Comparison of ENCODE assay signal across 8 cellular contexts in the genomic region with DNA sequence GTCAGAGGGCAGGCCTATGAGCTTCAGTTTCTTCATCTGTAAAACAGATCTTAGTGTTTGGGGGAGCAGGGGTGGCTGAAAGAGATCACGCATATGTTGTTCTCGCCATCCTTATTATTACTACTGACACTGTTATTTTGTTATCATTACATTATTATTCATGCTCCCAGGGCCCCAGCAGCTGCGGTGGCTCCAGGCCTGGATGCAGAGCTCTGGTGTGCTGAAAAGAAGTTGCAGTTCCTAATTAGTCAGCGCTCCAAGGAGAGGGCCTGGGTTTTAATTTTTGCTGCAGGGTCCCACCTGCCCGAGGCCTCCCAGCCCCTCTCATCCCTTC. TPM values are rescaled to one million over a fixed set of nuclear protein-coding genes. Genes with fewer than 3 reads are reported as not detected.
DNase-seq lines count a peak whose midpoint lies in the region; ATAC-seq and TF ChIP-seq lines count a peak whose summit lies in the region.

No MANE protein-coding gene starts in this region.

- no peaks in the 10 kb centered on the region for H3K27me3 Mint-ChIP-seq in naive thymus-derived CD8-positive, alpha-beta T cell
- no peaks in the 10 kb centered on the region for H3K27me3 Mint-ChIP-seq in nephron progenitor cell (ENCODE audit: low read depth, poor library complexity)

- in situ Hi-C loops in mammary epithelial cell (cut with MboI; ENCODE audit: low sequenced_read_pairs in 2 of 2), result no loop called here

- H2AFZ ChIP-seq in Karpas-422 (ENCODE audit: low read length) (no peak overlapping the region), mammary epithelial cell (ENCODE audit: low read depth, low read length) (peak overlapping the region; percentile 94)

- CTCF ChIA-PET in BJ (lab: Yijun Ruan, JAX), result interaction anchor here (1.2 to 2.6 kb wide), 4 partner anchors 22 to 98 kb away, joined by 3 to 13 read pairs (median 5); no protein-coding TSS in a partner anchor
- CTCF ChIA-PET in mammary epithelial cell (lab: Charles Lee; ENCODE audit: low non-redundant PET), result no interaction called here

- no peak overlapping the region for H3K27ac ChIP-seq in Karpas-422 (ENCODE audit: low read length)
- H3K27ac ChIP-seq in mammary epithelial cell (ENCODE audit: insufficient read depth, low read depth, low read length), result peak overlapping the region; percentile 85

- H3K4me3 Mint-ChIP-seq in naive thymus-derived CD8-positive, alpha-beta T cell, result peak overlapping the region; percentile 58 to 85 (median 76)
- no peak overlapping the region for H3K4me3 Mint-ChIP-seq in nephron progenitor cell

- H3K4me2 ChIP-seq in Karpas-422 (ENCODE audit: low read depth, low read length, poor library complexity, severe bottlenecking) (peak overlapping the region; percentile 70), mammary epithelial cell (ENCODE audit: insufficient read depth, low read depth, low read length) (peak overlapping the region; percentile 98)

- intact Hi-C loops in mammary epithelial cell (cut with micrococcal nuclease), result loop anchor here (1.0 kb wide), 2 partner anchors 14 to 23 kb away; no protein-coding TSS in a partner anchor

- H4K20me1 ChIP-seq in Karpas-422 (ENCODE audit: insufficient read depth, low read depth, low read length) (no peaks in the 10 kb centered on the region), mammary epithelial cell (ENCODE audit: insufficient read depth, low read length) (no peaks in the 10 kb centered on the region)

- H3K4me1 ChIP-seq in Karpas-422 (ENCODE audit: low read length), result peaks cover 44% of the 10 kb centered on the region
- peaks cover 57% of the 10 kb centered on the region for H3K4me1 ChIP-seq in mammary epithelial cell (ENCODE audit: insufficient read depth, low read length)

- dilution Hi-C loops in mammary epithelial cell (cut with HindIII; ENCODE audit: low sequenced_read_pairs), result no loop called here

- peaks cover 15 to 86% (median 51%) of the 10 kb centered on the region in 4 donors for H3K4me1 Mint-ChIP-seq in naive thymus-derived CD8-positive, alpha-beta T cell
- H3K4me1 Mint-ChIP-seq in nephron progenitor cell, result peaks cover 92% of the 10 kb centered on the region

- no peaks in the 10 kb centered on the region for H3K9me2 ChIP-seq in Karpas-422 (replicated peaks; ENCODE audit: insufficient read depth, low read length)

- H3K9me3 Mint-ChIP-seq in naive thymus-derived CD8-positive, alpha-beta T cell, result no peaks in the 10 kb centered on the region
- no peaks in the 10 kb centered on the region for H3K9me3 Mint-ChIP-seq in nephron progenitor cell

- H3K9ac ChIP-seq in Karpas-422 (ENCODE audit: low read length) (peak overlapping the region; percentile 62), mammary epithelial cell (ENCODE audit: insufficient read depth, low read length) (peak overlapping the region; percentile 73)

- peak overlapping the region in 8 of 10 donors; percentile 9 to 91 (median 46) for H3K27ac Mint-ChIP-seq in naive thymus-derived CD8-positive, alpha-beta T cell
- H3K27ac Mint-ChIP-seq in nephron progenitor cell, result no peak overlapping the region

- H3K4me3 ChIP-seq in BJ (ENCODE audit: low read depth, low read length) (peak overlapping the region; percentile 18), Karpas-422 (ENCODE audit: low read length) (peak overlapping the region; percentile 60; the same call in 1 of the 2 replicates), mammary epithelial cell (replicated peaks in 1 of 3; ENCODE audit: insufficient read depth in 1 of 3, low read depth in 2 of 3, low read length in 3 of 3) (peak overlapping the region in 2 of 3 experiments; percentile 1 to 33)

- peaks cover 5% of the 10 kb centered on the region for H3K36me3 ChIP-seq in BJ (ENCODE audit: control insufficient read depth, insufficient read depth, low read length)
- no peaks in the 10 kb centered on the region for H3K36me3 ChIP-seq in Karpas-422 (ENCODE audit: insufficient read depth, low read length)
- H3K36me3 ChIP-seq in mammary epithelial cell (ENCODE audit: insufficient read depth, low read length), result no peaks in the 10 kb centered on the region

- POLR2A ChIA-PET in BJ (lab: Charles Lee), result no interaction called here
- POLR2A ChIA-PET in naive thymus-derived CD8-positive, alpha-beta T cell (lab: Charles Lee), result interaction anchor here (0.9 to 1.8 kb wide), 7 partner anchors 10 to 107 kb away, joined by 3 to 6 read pairs (median 4); a partner anchor contains a TSS

- DNase-seq in BJ (ENCODE audit: low read depth) (no peak), Karpas-422 (no peak), mammary epithelial cell (no peak), NCI-H2227 (lab: John Stamatoyannopoulos, UW; ENCODE audit: unreplicated experiment) (no peak), nephron progenitor cell (no peak), NCI-H446 treated with DMSO at 0.1 percent for 48 hours (lab: John Stamatoyannopoulos, UW) (no peak)
- DNase-seq in naive thymus-derived CD8-positive, alpha-beta T cell, result no peak

- H3K79me2 ChIP-seq in Karpas-422 (ENCODE audit: low read length), result no peaks in the 10 kb centered on the region
- peaks cover 50% of the 10 kb centered on the region for H3K79me2 ChIP-seq in mammary epithelial cell (ENCODE audit: insufficient read depth, low read length)

- BruUV-seq in mammary epithelial cell (replicated peaks; lab: Mats Ljungman, UMichigan), result no TSS peak

- no peak for ATAC-seq in naive thymus-derived CD8-positive, alpha-beta T cell
- ATAC-seq in GM18873 (IDR thresholded peaks at IDR 0.05; ENCODE audit: low FRiP score, unreplicated experiment), result no peak

- no peaks in the 10 kb centered on the region for H3K9me3 ChIP-seq in Karpas-422 (ENCODE audit: low read length)
- no peaks in the 10 kb centered on the region for H3K9me3 ChIP-seq in mammary epithelial cell (replicated peaks; ENCODE audit: insufficient read depth, low read length)

- H3K27me3 ChIP-seq in BJ (ENCODE audit: control insufficient read depth, insufficient read depth, low read length), result no peaks in the 10 kb centered on the region
- H3K27me3 ChIP-seq in Karpas-422 (ENCODE audit: low read length), result no peaks in the 10 kb centered on the region; the same call in 1 of the 2 replicates
- H3K27me3 ChIP-seq in mammary epithelial cell (ENCODE audit: insufficient read depth, low read length), result no peaks in the 10 kb centered on the region

- H3K36me3 Mint-ChIP-seq in naive thymus-derived CD8-positive, alpha-beta T cell, result no peaks in the 10 kb centered on the region
- no peaks in the 10 kb centered on the region for H3K36me3 Mint-ChIP-seq in nephron progenitor cell (ENCODE audit: low read depth)

- TF ChIP-seq CTCF in BJ (IDR thresholded peaks at IDR 0.05; ENCODE audit: insufficient read depth, low read depth, low read length) (no peak), mammary epithelial cell (conservative IDR thresholded peaks at IDR 0.05 in 1 of 2, IDR thresholded peaks at IDR 0.05 in 1 of 2; ENCODE audit: extremely low read depth in 1 of 2, insufficient read depth in 1 of 2, low read depth in 1 of 2, low read length in 2 of 2) (no peak), nephron progenitor cell (IDR thresholded peaks at IDR 0.05) (no peak)

- 5% methylated on average over 4 of the region's 5 CpGs for WGBS in mammary epithelial cell (ENCODE audit: low coverage, missing lambda C conversion rate)

RNA-seq across cellular contexts. Expression of a gene that starts 19.5 kb away (rescaled TPM):
- polyA plus RNA-seq in BJ (2011; rRNA removed) (36.5 and 50.4 TPM in 2 replicates), mammary epithelial cell (16.6 TPM)
- polyA minus RNA-seq in BJ (2011; rRNA and poly(A)+ RNA removed), result 20.3 and 23.6 TPM in 2 replicates
- 2.8 and 2.9 TPM in 2 replicates for total RNA-seq in Karpas-422 (2014; rRNA removed; shearing (Covaris generic); ENCODE audit: low replicate concordance)
- 10 to 100 TPM; 13.8 to 47.3 TPM for total RNA-seq in mammary epithelial cell
- polyA minus RNA-seq in mammary epithelial cell, result 5.8 TPM
- total RNA-seq in naive thymus-derived CD8-positive, alpha-beta T cell, result 1 to 10 TPM; 6.8 to 8.3 TPM
- 10 to 100 TPM in 1 of 3 donors, 1 to 10 TPM in 2; 2.6 to 24.6 (median 3.7) TPM for polyA plus RNA-seq in naive thymus-derived CD8-positive, alpha-beta T cell
